ENCODE assay signal across 11 cellular contexts in genomic region chr5:157485811-157486739, GRCh38. TPM values are rescaled to one million over a fixed set of nuclear protein-coding genes. Genes with fewer than 3 reads are reported as not detected.
DNase-seq lines count a peak whose midpoint lies in the region; ATAC-seq and TF ChIP-seq lines count a peak whose summit lies in the region.
"Had no signal": no experiment of that assay in that cellular context is flagged by ENCODE, and none has a peak within 500 bp of the region (broad histone marks: within the 10 kb centered on the region; RNA-seq: fewer than 3 reads in every experiment).

No MANE protein-coding gene starts in this region.

- H3K36me3 Mint-ChIP-seq in immature natural killer cell, result no peaks in the 10 kb centered on the region

- no peaks in the 10 kb centered on the region for H3K9me3 ChIP-seq in lower lobe of right lung

- no peak overlapping the region for H3K4me3 Mint-ChIP-seq in immature natural killer cell

- H3K4me1 ChIP-seq in lower lobe of right lung, result no peaks in the 10 kb centered on the region

- peaks cover 0 to 2% of the 10 kb centered on the region in 2 donors for H3K4me1 Mint-ChIP-seq in immature natural killer cell

- no peaks in the 10 kb centered on the region for H3K27me3 ChIP-seq in lower lobe of right lung (ENCODE audit: low read depth)

- TF ChIP-seq CTCF in lower lobe of right lung (IDR thresholded peaks at IDR 0.05), result no peak

- H3K36me3 ChIP-seq in lower lobe of right lung, result peaks cover 49% of the 10 kb centered on the region

- ATAC-seq in GM18498 (IDR thresholded peaks at IDR 0.05; ENCODE audit: unreplicated experiment) (peak; percentile 59), GM19455 (IDR thresholded peaks at IDR 0.05; ENCODE audit: unreplicated experiment) (peak; percentile 32), HG03175 (IDR thresholded peaks at IDR 0.05; ENCODE audit: unreplicated experiment) (peak; percentile 32), lower lobe of right lung (peak; percentile 18 to 46)

- no peaks in the 10 kb centered on the region for H3K9me3 Mint-ChIP-seq in immature natural killer cell

- H3K27me3 Mint-ChIP-seq in immature natural killer cell (ENCODE audit: low read depth in 3 of 3), result peaks cover 0 to 4% (median 2%) of the 10 kb centered on the region in 3 donors

- no peak overlapping the region for H3K4me3 ChIP-seq in lower lobe of right lung

- DNase-seq in lower lobe of right lung (no peak), EL (no peak), immature natural killer cell (no peak)
- DNase-seq in stimulated activated CD4-positive, alpha-beta T cell treated with anti-CD3 and anti-CD28 coated beads, Interleukin-2, amount 100 ng/mL, for 24 hours, result no peak
- DNase-seq: activated CD4-positive, alpha-beta T cell treated with anti-CD3 and anti-CD28 coated beads, Interleukin-2, amount 50 U/mL, for 48 hours; hippocampal formation; NCI-H524; nucleus accumbens had no signal

- intact Hi-C loops in lower lobe of right lung (cut with DNase I), result no loop called here

- H3K27ac Mint-ChIP-seq in immature natural killer cell, result peak overlapping the region in 1 of 6 donors; percentile 0

- peak overlapping the region; percentile 33 for H3K27ac ChIP-seq in lower lobe of right lung

RNA-seq across cellular contexts. Expression of gene NIPAL4, which starts 26.1 kb away (rescaled TPM):
- not detected for total RNA-seq in lower lobe of right lung
- polyA plus RNA-seq in immature natural killer cell, result not detected
